In genomic region chr1:209325492-209325891, GRCh38 we compare ENCODE assay signal across 25 cellular contexts.
DNase-seq lines count a peak whose midpoint lies in the region; ATAC-seq and TF ChIP-seq lines count a peak whose summit lies in the region.
"Had no signal": no experiment of that assay in that cellular context is flagged by ENCODE, and none has a peak within 500 bp of the region (broad histone marks: within the 10 kb centered on the region; RNA-seq: fewer than 3 reads in every experiment).

No MANE protein-coding gene starts in this region.

- no peaks in the 10 kb centered on the region for H3K36me3 ChIP-seq in breast epithelium
- no peaks in the 10 kb centered on the region for H3K36me3 ChIP-seq in gastroesophageal sphincter
- no peaks in the 10 kb centered on the region for H3K36me3 ChIP-seq in uterus
- H3K36me3 ChIP-seq in stomach: no peaks in the 10 kb centered on the region
- H3K36me3 ChIP-seq: MG63 had no signal

- H3K27ac Mint-ChIP-seq in MCF 10A (ENCODE audit: low read depth, unreplicated experiment): peak overlapping the region; percentile 37
- H3K27ac Mint-ChIP-seq: B cell; CD8-positive, alpha-beta T cell had no signal

- H3K27ac ChIP-seq in breast epithelium: no peak overlapping the region
- peak overlapping the region; percentile 39 for H3K27ac ChIP-seq in epithelial cell of prostate
- H3K27ac ChIP-seq in gastroesophageal sphincter: peak overlapping the region in 3 of 4 donors; percentile 26 to 54 (median 29)
- peak overlapping the region; percentile 8 to 10 for H3K27ac ChIP-seq in uterus
- no peak overlapping the region for H3K27ac ChIP-seq in stomach
- H3K27ac ChIP-seq: 22Rv1, C4-2B, PC-9 had no signal

- intact Hi-C loops in MCF 10A (cut with micrococcal nuclease): no loop called here
- intact Hi-C loops in breast epithelium (cut with DNase I; ENCODE audit: low total_unique reads): no loop called here
- intact Hi-C loops in uterus (cut with DNase I; ENCODE audit: low total_unique reads): no loop called here
- intact Hi-C loops in stomach (cut with DNase I; ENCODE audit: low total_unique reads): no loop called here

- H3K9me3 ChIP-seq in breast epithelium (no peaks in the 10 kb centered on the region), gastroesophageal sphincter (no peaks in the 10 kb centered on the region), uterus (no peaks in the 10 kb centered on the region), stomach (no peaks in the 10 kb centered on the region)
- H3K9me3 ChIP-seq: Caco-2 had no signal

- H3K4me1 ChIP-seq in breast epithelium (no peaks in the 10 kb centered on the region), gastroesophageal sphincter (no peaks in the 10 kb centered on the region), uterus (no peaks in the 10 kb centered on the region), stomach (no peaks in the 10 kb centered on the region)
- H3K4me1 ChIP-seq: Caco-2 had no signal

- 67 to 71% methylated on average over 1 to 2 of the region's 2 CpGs for WGBS in gastroesophageal sphincter (ENCODE audit: low coverage in 1 of 2), 2 donors
- WGBS in stomach, 5 donors: 59 to 74% (median 63%) methylated on average over 2 of the region's 2 CpGs

- no peaks in the 10 kb centered on the region for H3K36me3 Mint-ChIP-seq in MCF 10A (ENCODE audit: insufficient read depth, unreplicated experiment)
- H3K36me3 Mint-ChIP-seq: CD8-positive, alpha-beta T cell had no signal

- ATAC-seq in gastroesophageal sphincter: peak; percentile 34
- no peak for ATAC-seq in GM18909 (IDR thresholded peaks at IDR 0.05; ENCODE audit: poor library complexity, unreplicated experiment)
- ATAC-seq in GM21723 (IDR thresholded peaks at IDR 0.05; ENCODE audit: unreplicated experiment): no peak
- ATAC-seq: CD8-positive, alpha-beta T cell; GM12878 had no signal

- H3K4me3 ChIP-seq in breast epithelium (no peak overlapping the region), gastroesophageal sphincter (no peak overlapping the region), uterus (no peak overlapping the region), stomach (no peak overlapping the region)
- H3K4me3 ChIP-seq: GM12878, MG63, PC-9 had no signal

- CTCF ChIA-PET in MCF 10A (lab: Yijun Ruan, JAX): interaction anchor here (0.5 to 4.9 kb wide), 13 partner anchors 9 to 369 kb away, joined by 3 to 44 read pairs (median 5); no protein-coding TSS in a partner anchor

- peak; percentile 38 for DNase-seq in MCF 10A (ENCODE audit: unreplicated experiment)
- DNase-seq in breast epithelium (ENCODE audit: low spot score in 2 of 2): no peak
- peak; percentile 24 for DNase-seq in epithelial cell of prostate (ENCODE audit: low read depth, low spot score)
- peak in 1 of 2 donors; percentile 28 for DNase-seq in uterus
- no peak for DNase-seq in stomach
- DNase-seq: Caco-2; CD8-positive, alpha-beta T cell; KBM-7; MG63; NCI-H1105 treated with DMSO at 0.1 percent for 48 hours; NCI-H146; NCI-H1930; NCI-H2107; NCI-H446; NCI-H524 treated with DMSO at 0.1 percent for 48 hours; NCI-H774; PC-9; SHP77 had no signal

- H3K9me3 Mint-ChIP-seq in MCF 10A (ENCODE audit: unreplicated experiment): no peaks in the 10 kb centered on the region

- H3K27me3 Mint-ChIP-seq in MCF 10A (ENCODE audit: insufficient read depth, unreplicated experiment): no peaks in the 10 kb centered on the region
- H3K27me3 Mint-ChIP-seq: B cell had no signal

- POLR2A ChIA-PET in MCF 10A (lab: Yijun Ruan, JAX): interaction anchor here (0.6 to 4.2 kb wide), 17 partner anchors 10 to 109 kb away, joined by 3 to 17 read pairs (median 5); no protein-coding TSS in a partner anchor

- H3K4me3 Mint-ChIP-seq in MCF 10A (ENCODE audit: unreplicated experiment): no peak overlapping the region
- H3K4me3 Mint-ChIP-seq: B cell; CD8-positive, alpha-beta T cell had no signal

- BruUV-seq in MCF 10A (replicated peaks; lab: Mats Ljungman, UMichigan): no TSS peak

- TF ChIP-seq POLR2A in breast epithelium (IDR thresholded peaks at IDR 0.05) (no peak), gastroesophageal sphincter (IDR thresholded peaks at IDR 0.05) (no peak), uterus (IDR thresholded peaks at IDR 0.05) (no peak), stomach (IDR thresholded peaks at IDR 0.05) (no peak)

- H3K27me3 ChIP-seq in breast epithelium: no peaks in the 10 kb centered on the region
- H3K27me3 ChIP-seq in gastroesophageal sphincter: no peaks in the 10 kb centered on the region
- no peaks in the 10 kb centered on the region for H3K27me3 ChIP-seq in uterus
- no peaks in the 10 kb centered on the region for H3K27me3 ChIP-seq in stomach
- H3K27me3 ChIP-seq: MG63 had no signal

- TF ChIP-seq EP300 in gastroesophageal sphincter (IDR thresholded peaks at IDR 0.05): no peak
- no peak for TF ChIP-seq EP300 in stomach (IDR thresholded peaks at IDR 0.05)

- peaks cover 27% of the 10 kb centered on the region for H3K4me1 Mint-ChIP-seq in MCF 10A (ENCODE audit: insufficient read depth, unreplicated experiment)
- H3K4me1 Mint-ChIP-seq: B cell had no signal

- TF ChIP-seq CTCF in MCF 10A (IDR thresholded peaks at IDR 0.05; ENCODE audit: unreplicated experiment) (no peak), breast epithelium (IDR thresholded peaks at IDR 0.05) (no peak), gastroesophageal sphincter (IDR thresholded peaks at IDR 0.05) (no peak), uterus (IDR thresholded peaks at IDR 0.05) (no peak), stomach (IDR thresholded peaks at IDR 0.05) (no peak)

Comparison
In these comparisons a context has a peak if more than half of its experiments do, and no peak if none do; other contexts are left out.
1. DNase-seq: peak in MCF 10A (single experiment) and epithelial cell of prostate (single experiment); none in breast epithelium (0 of 2) and stomach (single experiment).
2. H3K27ac ChIP-seq: peak in epithelial cell of prostate (single experiment), gastroesophageal sphincter (3 of 4) and uterus (2 of 2); none in breast epithelium (0 of 2) and stomach (0 of 5).